8 cellular contexts compared by ENCODE assay signal in the genomic region with DNA sequence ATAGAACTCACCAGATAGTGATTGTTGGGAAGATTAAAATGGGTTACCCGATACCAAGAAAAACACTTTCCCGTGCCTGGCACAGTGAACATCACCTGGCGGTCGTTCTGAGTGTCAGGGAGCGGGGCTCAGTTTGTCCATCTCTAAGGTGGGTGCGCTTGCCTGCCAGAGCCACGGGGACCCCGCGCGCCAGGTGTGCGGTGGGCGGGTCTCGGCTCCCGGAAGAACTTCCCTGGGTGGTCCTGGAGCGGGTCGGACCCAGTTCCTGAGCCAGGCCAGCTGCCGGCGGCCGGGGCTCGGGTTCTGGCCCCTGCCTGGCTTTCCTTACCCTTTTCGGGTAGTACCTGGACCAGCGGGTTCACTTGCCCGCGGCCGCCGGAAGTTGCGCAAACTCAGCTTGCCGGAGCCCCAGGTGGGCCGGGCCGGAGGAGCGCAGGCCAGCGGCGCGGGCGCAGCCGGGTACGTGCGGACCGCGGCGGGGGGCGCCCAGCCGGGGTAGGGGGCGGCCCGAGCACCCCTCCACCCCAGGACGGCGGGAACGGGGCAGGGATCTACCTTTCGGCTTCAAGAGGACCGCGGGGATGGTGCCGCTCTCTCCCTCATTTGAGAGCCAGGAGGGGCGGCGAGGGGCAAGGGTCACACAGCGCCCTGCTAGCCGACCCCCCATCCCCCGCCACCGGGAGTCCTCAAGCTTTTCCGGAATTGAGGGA. TPM values are rescaled to one million over a fixed set of nuclear protein-coding genes. Genes with fewer than 3 reads are reported as not detected.
DNase-seq lines count a peak whose midpoint lies in the region; ATAC-seq, FAIRE-seq and TF ChIP-seq lines count a peak whose summit lies in the region.

No MANE protein-coding gene starts in this region.

- H3K4me3 ChIP-seq in heart left ventricle = peak overlapping the region; percentile 0 to 53 (median 42)
- peak overlapping the region; percentile 61 for H3K4me3 ChIP-seq in GM12878
- H3K4me3 ChIP-seq in HepG2 (replicated peaks in 1 of 3; ENCODE audit: insufficient read depth in 1 of 3, low read depth in 2 of 3, low read length in 3 of 3) = peak overlapping the region; percentile 57 to 79 (median 67)

- BruUV-seq in GM12878 (replicated peaks; lab: Mats Ljungman, UMichigan) (no TSS peak), HepG2 (replicated peaks; lab: Mats Ljungman, UMichigan) (no TSS peak)

- peaks cover 0 to 70% (median 16%) of the 10 kb centered on the region in 12 donors for H3K4me1 ChIP-seq in heart left ventricle
- peaks cover 23% of the 10 kb centered on the region for H3K4me1 ChIP-seq in GM12878 (ENCODE audit: control insufficient read depth, insufficient read depth, low read length)
- H3K4me1 ChIP-seq in HepG2 (ENCODE audit: insufficient read depth, low read length) = peaks cover 12% of the 10 kb centered on the region

- H3K79me2 ChIP-seq in GM12878 (ENCODE audit: control insufficient read depth, insufficient read depth, low read length) (peaks cover 6% of the 10 kb centered on the region), HepG2 (ENCODE audit: insufficient read depth, low read length) (no peaks in the 10 kb centered on the region)

- SMC1A ChIA-PET in GM12878 (lab: Charles Lee; ENCODE audit: uncharacterized antibody, unreplicated experiment) = no interaction called here

- no peaks in the 10 kb centered on the region for H4K20me1 ChIP-seq in GM12878 (ENCODE audit: control insufficient read depth, insufficient read depth)
- H4K20me1 ChIP-seq in HepG2 (ENCODE audit: insufficient read depth, low read length) = no peaks in the 10 kb centered on the region

- TF ChIP-seq RAD21 in GM12878 (IDR thresholded peaks at IDR 0.05; ENCODE audit: insufficient read depth, low read depth, low read length) (no peak), HepG2 (CRISPR knock-in tag; IDR thresholded peaks at IDR 0.05) (no peak)

- no peak for ATAC-seq in heart left ventricle
- ATAC-seq in Right ventricle myocardium inferior = no peak
- ATAC-seq in GM12878 = no peak
- ATAC-seq in HepG2 = peak; percentile 54
- ATAC-seq in HG02981 (IDR thresholded peaks at IDR 0.05; ENCODE audit: unreplicated experiment) = no peak
- ATAC-seq in HG03139 (IDR thresholded peaks at IDR 0.05; ENCODE audit: unreplicated experiment) = no peak
- ATAC-seq in GM21423 (IDR thresholded peaks at IDR 0.05; ENCODE audit: unreplicated experiment) = no peak

- H3K4me2 ChIP-seq in GM12878 (ENCODE audit: control insufficient read depth, insufficient read depth) = peak overlapping the region; percentile 94
- peak overlapping the region; percentile 70 for H3K4me2 ChIP-seq in HepG2 (ENCODE audit: low read depth, low read length)

- TF ChIP-seq EP300 in GM12878 (IDR thresholded peaks at IDR 0.05; ENCODE audit: borderline replicate concordance in 1 of 2, control insufficient read depth in 1 of 2, low read depth in 2 of 2, low read length in 2 of 2) (no peak), HepG2 (IDR thresholded peaks at IDR 0.05; ENCODE audit: low read depth in 2 of 2, low read length in 2 of 2) (no peak), HepG2 (CRISPR knock-in tag; IDR thresholded peaks at IDR 0.05; ENCODE audit: borderline replicate concordance) (no peak)

- DNase-seq in heart left ventricle (no peak), Right ventricle myocardium inferior (ENCODE audit: missing footprints) (no peak), GM12878 (ENCODE audit: low read depth, low spot score) (no peak), HepG2 (ENCODE audit: low spot score) (peak; percentile 33), ureter (ENCODE audit: low spot score) (peak; percentile 73)

- intact Hi-C loops in heart left ventricle (cut with DNase I) (loop anchor here in 1 of 10 donors (5.0 kb wide), 1 partner anchor 46 kb away; no protein-coding TSS in a partner anchor), Right ventricle myocardium inferior (cut with DNase I) (loop anchor here (10.0 kb wide), 1 partner anchor 274 kb away; the partner anchor contains the start of gene PSMF1), GM12878 (cut with micrococcal nuclease; ENCODE audit: unreplicated experiment) (no loop called here), HepG2 (cut with micrococcal nuclease; ENCODE audit: unreplicated experiment) (no loop called here)

- RAD21 ChIA-PET in GM12878 (lab: Charles Lee; ENCODE audit: unreplicated experiment) = no interaction called here

- in situ Hi-C loops in GM12878 (cut with MboI) = no loop called here
- in situ Hi-C loops in HepG2 (cut with HindIII; ENCODE audit: extremely low pct_ligation_motif_present, low pct_unique_long_range_greater_than_20kb) = no loop called here

- peaks cover 0 to 10% (median 0%) of the 10 kb centered on the region in 12 donors for H3K9me3 ChIP-seq in heart left ventricle
- no peaks in the 10 kb centered on the region; the same call in 2 of the 3 replicates for H3K9me3 ChIP-seq in GM12878 (replicated peaks; ENCODE audit: control insufficient read depth, insufficient read depth, low read length)
- H3K9me3 ChIP-seq in HepG2 (ENCODE audit: low read length) = no peaks in the 10 kb centered on the region

- TF ChIP-seq POLR2A in heart left ventricle (IDR thresholded peaks at IDR 0.05) (no peak), GM12878 (IDR thresholded peaks at IDR 0.05; ENCODE audit: low read depth, low read length) (no peak), HepG2 (IDR thresholded peaks at IDR 0.05; ENCODE audit: insufficient read depth in 1 of 2, low read depth in 2 of 2, low read length in 2 of 2) (peak in 1 of 2 experiments; percentile 35; a peak in 1 of 4 replicates)

- FAIRE-seq in GM12878 (lab: Jason Lieb, UNC) (no peak), HepG2 (lab: Jason Lieb, UNC) (no peak)

- CTCF ChIA-PET in GM12878 (lab: Yijun Ruan, JAX) = no interaction called here
- CTCF ChIA-PET in HepG2 (lab: Yijun Ruan, JAX; ENCODE audit: low intra/inter-chr PET ratio, low total read pairs) = no interaction called here

- H3K36me3 ChIP-seq in heart left ventricle (peaks cover 0 to 9% (median 0%) of the 10 kb centered on the region in 9 donors), GM12878 (ENCODE audit: control insufficient read depth in 2 of 2, insufficient read depth in 2 of 2, low read length in 1 of 2) (peaks cover 0 to 5% of the 10 kb centered on the region in 2 experiments; a peak in 2 of 4 replicates), HepG2 (replicated peaks in 1 of 2; ENCODE audit: control insufficient read depth in 1 of 2, insufficient read depth in 2 of 2, low read length in 2 of 2) (no peaks in the 10 kb centered on the region)

- no peak for TF ChIP-seq CTCF in heart left ventricle (IDR thresholded peaks at IDR 0.05)
- TF ChIP-seq CTCF in GM12878 (IDR thresholded peaks at IDR 0.05 in 2 of 3, conservative IDR thresholded peaks at IDR 0.05 in 1 of 3; ENCODE audit: control insufficient read depth in 2 of 3, extremely low read depth in 1 of 3, insufficient read depth in 1 of 3, low read depth in 3 of 3, low read length in 3 of 3) = no peak
- TF ChIP-seq CTCF in HepG2 (CRISPR knock-in tag; IDR thresholded peaks at IDR 0.05) = no peak

- H3K9ac ChIP-seq in GM12878 (ENCODE audit: control insufficient read depth, insufficient read depth, low read length) = no peak overlapping the region
- peak overlapping the region; percentile 35 for H3K9ac ChIP-seq in HepG2 (ENCODE audit: insufficient read depth, low read depth, low read length)

- 25 to 58% (median 41%) methylated on average over 37 to 59 of the region's 59 CpGs for WGBS in heart left ventricle, 4 donors
- 70% methylated on average over 32 of the region's 59 CpGs for WGBS in GM12878 (ENCODE audit: insufficient coverage, insufficient replicate concordance, low lambda C conversion rate, missing lambda C conversion rate)
- 39% methylated on average over 39 of the region's 59 CpGs for WGBS in HepG2 (ENCODE audit: low lambda C conversion rate)

- H2AFZ ChIP-seq in GM12878 (ENCODE audit: control insufficient read depth, low read depth, low read length) = peak overlapping the region; percentile 58
- H2AFZ ChIP-seq in HepG2 (ENCODE audit: low read length) = no peak overlapping the region

- POLR2A ChIA-PET in GM12878 (lab: Charles Lee) = no interaction called here
- POLR2A ChIA-PET in HepG2 (lab: Yijun Ruan, JAX) = no interaction called here

- H3K27ac ChIP-seq in heart left ventricle (no peak overlapping the region), GM12878 (ENCODE audit: control insufficient read depth, insufficient read depth) (no peak overlapping the region), HepG2 (ENCODE audit: extremely low read length, insufficient read depth, low read length) (no peak overlapping the region)

- H3K27me3 ChIP-seq in heart left ventricle = peaks cover 0 to 8% (median 0%) of the 10 kb centered on the region in 9 donors
- no peaks in the 10 kb centered on the region for H3K27me3 ChIP-seq in GM12878 (replicated peaks in 1 of 2; ENCODE audit: control insufficient read depth in 2 of 2, insufficient read depth in 2 of 2, low read length in 1 of 2)
- no peaks in the 10 kb centered on the region for H3K27me3 ChIP-seq in HepG2 (ENCODE audit: control insufficient read depth in 1 of 2, insufficient read depth in 2 of 2, low read length in 2 of 2)

RNA-seq across cellular contexts. Expression of gene FAM110A, which starts 7.5 kb away (rescaled TPM):
- total RNA-seq in heart left ventricle = 1 to 10 TPM; 1.2 to 8.1 (median 2.3) TPM
- polyA plus RNA-seq in heart left ventricle = 1 to 10 TPM; 1.3 to 1.6 TPM
- 2.6 TPM for total RNA-seq in Right ventricle myocardium inferior
- 4.8 and 5.4 TPM in 2 replicates for total RNA-seq in GM12878 (2013; cell fraction: nucleolus; rRNA removed)
- 6.7 and 8.0 TPM in 2 replicates for total RNA-seq in GM12878 (2014; rRNA removed)
- total RNA-seq in GM12878 (2014; rRNA removed; fragmentation: Illumina TruSeq; extraction: Trizol) = 1.8 and 2.5 TPM in 2 replicates
- 14.8 and 15.9 TPM in 2 replicates for total RNA-seq in GM12878 (2021)
- polyA plus RNA-seq in GM12878 (2011; ENCODE audit: low read depth) = 4.0 TPM
- 2.7 and 6.8 TPM in 2 replicates for polyA plus RNA-seq in GM12878 (2011; rRNA removed)
- polyA plus RNA-seq in GM12878 (2011; cell fraction: cytosol; rRNA removed) = 8.8 and 10.7 TPM in 2 replicates
- polyA plus RNA-seq in GM12878 (2011; cell fraction: nucleus; rRNA removed) = 8.9 and 13.4 TPM in 2 replicates
- 8.4 and 10.9 TPM in 2 replicates for polyA plus RNA-seq in GM12878 (2012)
- 4.3 and 4.7 TPM in 2 replicates for polyA plus RNA-seq in GM12878 (2014; fragmentation: Illumina TruSeq; extraction: Trizol)
- 1 to 10 TPM; 1.1 to 2.4 TPM for polyA plus RNA-seq in GM12878 (2014; fragmentation: Nextera tagmentation; extraction: Ambion mirVana)
- 12.8 and 13.5 TPM in 2 replicates for polyA plus RNA-seq in GM12878 (2014; rRNA removed)
- polyA plus RNA-seq in GM12878 (2016; fragmentation: Nextera tagmentation; extraction: Ambion mirVana) = 10 to 100 TPM in 1 of 2 experiments, 1 to 10 TPM in 1; 8.8 to 11.5 TPM
- polyA minus RNA-seq in GM12878 (2011; rRNA and poly(A)+ RNA removed) = 2.8 and 6.3 TPM in 2 replicates
- polyA minus RNA-seq in GM12878 (2011; cell fraction: cytosol; rRNA and poly(A)+ RNA removed) = 3.8 and 4.9 TPM in 2 replicates
- polyA minus RNA-seq in GM12878 (2011; cell fraction: nucleus; rRNA and poly(A)+ RNA removed) = 2.1 and 4.8 TPM in 2 replicates
- total RNA-seq in HepG2 (2016; rRNA removed; fragmentation: Illumina TruSeq; extraction: Trizol) = 1.7 and 1.9 TPM in 2 replicates
- total RNA-seq in HepG2 (2016; cell fraction: cytosol; rRNA removed; fragmentation: Illumina TruSeq; extraction: Trizol; ENCODE audit: low read depth) = 0.81 and 1.3 TPM in 2 replicates
- 1.8 and 2.0 TPM in 2 replicates for total RNA-seq in HepG2 (2016; cell fraction: insoluble cytoplasmic fraction; rRNA removed; fragmentation: Illumina TruSeq; extraction: Trizol)
- total RNA-seq in HepG2 (2016; cell fraction: membrane; rRNA removed; fragmentation: Illumina TruSeq; extraction: Trizol) = 1.8 and 2.3 TPM in 2 replicates
- total RNA-seq in HepG2 (2016; cell fraction: nucleus; rRNA removed; fragmentation: Illumina TruSeq; extraction: Trizol) = 1.4 and 1.5 TPM in 2 replicates
- polyA plus RNA-seq in HepG2 (2011; rRNA removed) = 1.9 and 2.0 TPM in 2 replicates
- polyA plus RNA-seq in HepG2 (2011; cell fraction: cytosol; rRNA removed) = 1.5 and 2.7 TPM in 2 replicates
- 6.1 and 6.2 TPM in 2 replicates for polyA plus RNA-seq in HepG2 (2011; cell fraction: nucleus; rRNA removed)
- polyA plus RNA-seq in HepG2 (2012) = 0.95 and 1.2 TPM in 2 replicates
- polyA plus RNA-seq in HepG2 (2016; cell fraction: cytosol; fragmentation: Illumina TruSeq; extraction: Trizol; ENCODE audit: low read depth) = 0.83 and 1.3 TPM in 2 replicates
- 2.6 and 3.0 TPM in 2 replicates for polyA plus RNA-seq in HepG2 (2016; cell fraction: insoluble cytoplasmic fraction; fragmentation: Illumina TruSeq; extraction: Trizol; ENCODE audit: low read depth)
- polyA plus RNA-seq in HepG2 (2016; cell fraction: membrane; fragmentation: Illumina TruSeq; extraction: Trizol; ENCODE audit: low read depth) = 1.3 and 1.8 TPM in 2 replicates
- polyA plus RNA-seq in HepG2 (2016; cell fraction: nucleus; fragmentation: Illumina TruSeq; extraction: Trizol; ENCODE audit: insufficient read depth, low read depth) = 3.1 and 3.2 TPM in 2 replicates
- 2.7 and 3.5 TPM in 2 replicates for polyA minus RNA-seq in HepG2 (2011; rRNA and poly(A)+ RNA removed; ENCODE audit: low replicate concordance)
- 0.40 and 1.2 TPM in 2 replicates for polyA minus RNA-seq in HepG2 (2011; cell fraction: cytosol; rRNA and poly(A)+ RNA removed)
- 0.50 and 0.52 TPM in 2 replicates for polyA minus RNA-seq in HepG2 (2011; cell fraction: nucleus; rRNA and poly(A)+ RNA removed)
- total RNA-seq in ureter = 35.1 TPM

Comparison
In these comparisons a context has a peak if more than half of its experiments do, and no peak if none do; other contexts are left out.
1. DNase-seq: peak in HepG2 (single experiment) and ureter (single experiment); none in heart left ventricle (0 of 5), Right ventricle myocardium inferior (single experiment) and GM12878 (single experiment).
2. Peak in every context shown above with its lines, with median percentiles within 50 percentile points of each other: H3K4me3 ChIP-seq.